1 cellular context compared by ENCODE assay signal in genomic region chr19:45001087-45001739, GRCh38.
TF ChIP-seq lines count a peak whose summit lies in the region.

TSS of gene RELB (plus strand) at chr19:45001464. CDS start at chr19:45001580, 116 bp downstream.

TF ChIP-seq in K562, 482 proteins besides CTCF, POLR2A, EP300 and RAD21 (continued from another document):
- TF ChIP-seq CREB3 (tag; conservative IDR thresholded peaks at IDR 0.05; ENCODE audit: low read depth) = no peak
- TF ChIP-seq ZBTB7A (IDR thresholded peaks at IDR 0.05; ENCODE audit: borderline replicate concordance, control insufficient read depth, low read depth, low read length) = 0 out of 2 replicates have a peak, but pooled peaks have one; percentile 41
- TF ChIP-seq ATF4 (CRISPR knock-in tag; IDR thresholded peaks at IDR 0.05) = no peak
- TF ChIP-seq ADNP (tag; IDR thresholded peaks at IDR 0.05) = no peak
- TF ChIP-seq ZNF830 (CRISPR knock-in tag; IDR thresholded peaks at IDR 0.05) = no peak
- TF ChIP-seq JUN (IDR thresholded peaks at IDR 0.05; ENCODE audit: borderline replicate concordance, low read depth, low read length) = peak; percentile 10; the same call in 1 of the 2 replicates
- no peak for TF ChIP-seq JUN (CRISPR knock-in tag; IDR thresholded peaks at IDR 0.05; ENCODE audit: borderline replicate concordance)
- TF ChIP-seq ATF1 (CRISPR knock-in tag; IDR thresholded peaks at IDR 0.05) = peak; percentile 69
- TF ChIP-seq ATF1 (tag; IDR thresholded peaks at IDR 0.05) = peak; percentile 97
- TF ChIP-seq MECOM (CRISPR knock-in tag; IDR thresholded peaks at IDR 0.05) = no peak
- TF ChIP-seq ZBTB40 (IDR thresholded peaks at IDR 0.05) = no peak
- no peak for TF ChIP-seq ZBTB40 (CRISPR knock-in tag; IDR thresholded peaks at IDR 0.05)
- TF ChIP-seq STAT6 (CRISPR knock-in tag; IDR thresholded peaks at IDR 0.05) = no peak
- TF ChIP-seq MBD2 (IDR thresholded peaks at IDR 0.05; ENCODE audit: borderline replicate concordance, low read depth) = 0 out of 2 replicates have a peak, but pooled peaks have one; percentile 37
- TF ChIP-seq TAL1 (IDR thresholded peaks at IDR 0.05) = no peak
- TF ChIP-seq ZNF263 (CRISPR knock-in tag; IDR thresholded peaks at IDR 0.05; ENCODE audit: borderline replicate concordance) = no peak
- no peak for TF ChIP-seq ZSCAN32 (CRISPR knock-in tag; IDR thresholded peaks at IDR 0.05)
- TF ChIP-seq TOE1 (IDR thresholded peaks at IDR 0.05; ENCODE audit: borderline replicate concordance) = peak; percentile 98
- TF ChIP-seq TOE1 (CRISPR knock-in tag; IDR thresholded peaks at IDR 0.05; ENCODE audit: borderline replicate concordance, low read depth) = no peak
- no peak for TF ChIP-seq KLF1 (tag; IDR thresholded peaks at IDR 0.05)
- no peak for TF ChIP-seq MEIS2 (IDR thresholded peaks at IDR 0.05; ENCODE audit: partially characterized antibody)
- TF ChIP-seq CCNT2 (IDR thresholded peaks at IDR 0.05; ENCODE audit: borderline replicate concordance, extremely low read depth, insufficient read length, low read depth, low read length) = peak; percentile 60
- peak; percentile 80 for TF ChIP-seq ATF7 (IDR thresholded peaks at IDR 0.05)
- no peak for TF ChIP-seq ZNF121 (CRISPR knock-in tag; conservative IDR thresholded peaks at IDR 0.05)
- peak; percentile 65 for TF ChIP-seq CXXC5 (CRISPR knock-in tag; IDR thresholded peaks at IDR 0.05)
- no peak for TF ChIP-seq THRAP3 (IDR thresholded peaks at IDR 0.05; ENCODE audit: borderline replicate concordance)
- no peak for TF ChIP-seq TRIM25 (IDR thresholded peaks at IDR 0.05; ENCODE audit: borderline replicate concordance)
- TF ChIP-seq ZBTB11 (CRISPR knock-in tag; IDR thresholded peaks at IDR 0.05) = 0 out of 6 replicates have a peak, but pooled peaks of 1 of the 3 experiments have one; percentile 36
- TF ChIP-seq ZFP1 (CRISPR knock-in tag; IDR thresholded peaks at IDR 0.05) = no peak
- 0 out of 2 replicates have a peak, but pooled peaks have one; percentile 36 for TF ChIP-seq SREBF1 (IDR thresholded peaks at IDR 0.05; ENCODE audit: borderline replicate concordance, low read depth, low read length)
- 0 out of 2 replicates have a peak, but pooled peaks have one; percentile 8 for TF ChIP-seq MYC (IDR thresholded peaks at IDR 0.05; ENCODE audit: low read depth, low read length)
- TF ChIP-seq MYC (CRISPR knock-in tag; IDR thresholded peaks at IDR 0.05; ENCODE audit: borderline replicate concordance, low read depth) = no peak
- TF ChIP-seq FOXK2 (conservative IDR thresholded peaks at IDR 0.05 in 1 of 2, IDR thresholded peaks at IDR 0.05 in 1 of 2; ENCODE audit: low read depth in 2 of 2) = 0 out of 4 replicates have a peak, but pooled peaks of 1 of the 2 experiments have one; percentile 14
TF ChIP-seq in K562: peak in this region for 66.
